ENCODE assay signal across 22 cellular contexts in the genomic region with DNA sequence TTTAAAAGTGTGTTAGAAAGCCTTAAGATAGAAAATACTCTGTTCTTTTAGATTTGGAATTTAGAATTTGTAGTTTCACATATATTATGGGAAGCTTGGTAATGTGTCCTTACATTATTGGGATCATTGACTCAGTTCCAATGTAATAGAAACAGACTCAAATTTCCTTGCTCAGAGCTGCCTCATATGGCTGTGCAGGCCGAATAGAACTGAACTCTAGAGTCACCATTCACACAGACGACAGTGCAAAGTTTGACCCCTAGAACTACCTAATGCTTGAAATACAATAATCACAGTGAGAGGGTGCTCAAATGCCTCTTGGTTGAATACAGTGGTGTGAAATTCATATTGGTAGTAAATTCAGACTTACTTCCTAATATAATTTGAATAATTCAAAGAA.
A peak's percentile ranks its signal among the peaks of the same experiment; 100 is the strongest.
DNase-seq lines count a peak whose midpoint lies in the region; ATAC-seq, FAIRE-seq and TF ChIP-seq lines count a peak whose summit lies in the region.
"Had no signal": no experiment of that assay in that cellular context is flagged by ENCODE, and none has a peak within 500 bp of the region (broad histone marks: within the 10 kb centered on the region; RNA-seq: fewer than 3 reads in every experiment).

No MANE protein-coding gene starts in this region.

- H3K27me3 Mint-ChIP-seq in osteocyte (ENCODE audit: unreplicated experiment): no peaks in the 10 kb centered on the region

- CTCF ChIA-PET in Panc1 (lab: Charles Lee): no interaction called here

- no peak for TF ChIP-seq CTCF in Panc1 (IDR thresholded peaks at IDR 0.05)
- no peak for TF ChIP-seq CTCF in liver (IDR thresholded peaks at IDR 0.05; ENCODE audit: low read depth, low read length, missing input control)
- TF ChIP-seq CTCF in osteocyte (IDR thresholded peaks at IDR 0.05): no peak

- DNase-seq in DMS114 treated with DMSO at 0.1 percent for 48 hours (lab: John Stamatoyannopoulos, UW; ENCODE audit: unreplicated experiment): peak; percentile 74
- DNase-seq in Panc1 (ENCODE audit: low read depth, low spot score): no peak
- no peak for DNase-seq in osteocyte (ENCODE audit: extremely low spot score, unreplicated experiment)
- no peak for DNase-seq in NCI-H187 (lab: John Stamatoyannopoulos, UW)
- DNase-seq in GM12891 (ENCODE audit: insufficient read length, low spot score): no peak
- DNase-seq in UCSD-AML1 (lab: John Stamatoyannopoulos, UW; ENCODE audit: unreplicated experiment): no peak
- DNase-seq: AML-193; C1 segment of cervical spinal cord; CD8-positive, alpha-beta T cell; DMS153; NCI-H1105; NCI-H146; NCI-H2029 treated with DMSO at 0.1 percent for 48 hours; NCI-H2171 treated with DMSO at 0.1 percent for 48 hours; NCI-H524 treated with DMSO at 0.1 percent for 48 hours; OCI-M1; Right ventricle myocardium superior had no signal

- H3K27ac Mint-ChIP-seq in osteocyte (ENCODE audit: unreplicated experiment): peak overlapping the region; percentile 83
- H3K27ac Mint-ChIP-seq: CD8-positive, alpha-beta T cell had no signal

- H3K9me3 ChIP-seq in Panc1 (ENCODE audit: control insufficient read depth, insufficient read depth, low read depth, low read length) (no peaks in the 10 kb centered on the region), liver (ENCODE audit: control insufficient read depth in 4 of 4, low read length in 3 of 4) (no peaks in the 10 kb centered on the region)

- no peaks in the 10 kb centered on the region for H3K9me3 Mint-ChIP-seq in osteocyte (ENCODE audit: unreplicated experiment)
- H3K9me3 Mint-ChIP-seq: CD8-positive, alpha-beta T cell had no signal

- H3K4me3 ChIP-seq in Panc1 (ENCODE audit: low read depth in 2 of 2, low read length in 2 of 2): no peak overlapping the region
- H3K4me3 ChIP-seq in liver (ENCODE audit: low read depth in 1 of 3, low read length in 3 of 3): no peak overlapping the region

- no peaks in the 10 kb centered on the region for H3K36me3 ChIP-seq in Panc1 (ENCODE audit: control insufficient read depth, insufficient read depth, low read length)
- no peaks in the 10 kb centered on the region for H3K36me3 ChIP-seq in liver (ENCODE audit: control insufficient read depth in 4 of 4, insufficient read depth in 3 of 4, low read depth in 1 of 4, low read length in 3 of 4)

- no peak for ATAC-seq in Panc1
- no peak for ATAC-seq in GM18873 (IDR thresholded peaks at IDR 0.05; ENCODE audit: low FRiP score, unreplicated experiment)
- ATAC-seq: CD8-positive, alpha-beta T cell had no signal

- H3K4me1 ChIP-seq in Panc1 (ENCODE audit: control insufficient read depth, insufficient read depth, low read length) (peaks cover 6% of the 10 kb centered on the region; the same call in 1 of the 2 replicates), liver (ENCODE audit: control insufficient read depth in 4 of 4, insufficient read depth in 4 of 4, low read length in 3 of 4) (peaks cover 4 to 17% (median 11%) of the 10 kb centered on the region in 4 donors)

- no peak overlapping the region for H3K9ac ChIP-seq in liver (ENCODE audit: low read depth in 1 of 2, low read length in 2 of 2)
- H3K9ac ChIP-seq: KMS-11 had no signal

- in situ Hi-C loops in Panc1 (cut with HindIII; ENCODE audit: low pct_unique_long_range_greater_than_20kb, low sequenced_read_pairs): no loop called here

- H3K27me3 ChIP-seq in Panc1 (ENCODE audit: control insufficient read depth, insufficient read depth, low read length) (no peaks in the 10 kb centered on the region), liver (ENCODE audit: control insufficient read depth in 4 of 4, insufficient read depth in 4 of 4, low read length in 3 of 4) (no peaks in the 10 kb centered on the region)

- H3K4me1 Mint-ChIP-seq in osteocyte (ENCODE audit: unreplicated experiment): peaks cover 42% of the 10 kb centered on the region

- BruUV-seq in Panc1 (replicated peaks; lab: Mats Ljungman, UMichigan): no TSS peak

- intact Hi-C loops in Panc1 (cut with micrococcal nuclease; ENCODE audit: unreplicated experiment): no loop called here

- POLR2A ChIA-PET in Panc1 (lab: Charles Lee): no interaction called here

- H3K4me3 Mint-ChIP-seq in osteocyte (ENCODE audit: unreplicated experiment): no peak overlapping the region
- H3K4me3 Mint-ChIP-seq: CD8-positive, alpha-beta T cell had no signal

- FAIRE-seq in GM12891 (lab: Jason Lieb, UNC): no peak
- FAIRE-seq: GM18507 had no signal

- no peak for TF ChIP-seq RAD21 in liver (IDR thresholded peaks at IDR 0.05)

- H3K27ac ChIP-seq in Panc1 (ENCODE audit: low read length) (peak overlapping the region; percentile 63; the same call in 1 of the 2 replicates), liver (ENCODE audit: low read depth in 1 of 2, low read length in 2 of 2) (no peak overlapping the region)
- H3K27ac ChIP-seq: HL-60, KMS-11 had no signal

- no peaks in the 10 kb centered on the region for H3K36me3 Mint-ChIP-seq in osteocyte (ENCODE audit: unreplicated experiment)
- H3K36me3 Mint-ChIP-seq: CD8-positive, alpha-beta T cell had no signal

- no peak for TF ChIP-seq POLR2A in GM12891 (IDR thresholded peaks at IDR 0.05; ENCODE audit: low read depth, low read length)

- WGBS in liver: 29% methylated on average over 2 of the region's 2 CpGs

TF ChIP-seq in liver, 16 proteins besides CTCF, POLR2A, EP300 and RAD21:
- TF ChIP-seq HNF4A (conservative IDR thresholded peaks at IDR 0.05) (peak; percentile 26 to 32), JUND (IDR thresholded peaks at IDR 0.05) (no peak)

TF ChIP-seq in GM12891, 5 proteins besides CTCF, POLR2A, EP300 and RAD21:
- no peak for TF ChIP-seq PAX5 (IDR thresholded peaks at IDR 0.05; ENCODE audit: insufficient read depth, low read length, severe bottlenecking)
- no peak for TF ChIP-seq POLR2AphosphoS5 (IDR thresholded peaks at IDR 0.05; ENCODE audit: low read depth, low read length)
- no peak for TF ChIP-seq TAF1 (IDR thresholded peaks at IDR 0.05; ENCODE audit: low read depth, low read length)
- no peak for TF ChIP-seq POU2F2 (IDR thresholded peaks at IDR 0.05; ENCODE audit: low read depth, low read length)
- no peak for TF ChIP-seq SPI1 (IDR thresholded peaks at IDR 0.05; ENCODE audit: low read depth, low read length)
